In genomic region chr12:77979597-77980250, GRCh38 we compare ENCODE assay signal across 26 cellular contexts.
DNase-seq lines count a peak whose midpoint lies in the region; ATAC-seq and TF ChIP-seq lines count a peak whose summit lies in the region.
"Had no signal": no experiment of that assay in that cellular context is flagged by ENCODE, and none has a peak within 500 bp of the region (broad histone marks: within the 10 kb centered on the region; RNA-seq: fewer than 3 reads in every experiment).

No MANE protein-coding gene starts in this region.

- no peaks in the 10 kb centered on the region for H3K36me3 ChIP-seq in WERI-Rb-1
- H3K36me3 ChIP-seq: heart right ventricle, lower lobe of right lung, right atrium auricular region, upper lobe of right lung had no signal

- H3K9me3 ChIP-seq in WERI-Rb-1 (ENCODE audit: severe bottlenecking), result no peaks in the 10 kb centered on the region
- H3K9me3 ChIP-seq: heart right ventricle, lower lobe of right lung, right atrium auricular region, upper lobe of right lung had no signal

- H3K27ac ChIP-seq in WERI-Rb-1, result no peak overlapping the region
- H3K27ac ChIP-seq: C4-2B, heart right ventricle, lower lobe of right lung, right atrium auricular region, upper lobe of right lung had no signal

- TF ChIP-seq CTCF in WERI-Rb-1 (IDR thresholded peaks at IDR 0.05; ENCODE audit: low read depth, low read length), result no peak

- H3K4me3 ChIP-seq in WERI-Rb-1 (ENCODE audit: low read depth, low read length), result no peak overlapping the region
- H3K4me3 ChIP-seq: heart right ventricle, lower lobe of right lung, right atrium auricular region, upper lobe of right lung had no signal

- DNase-seq in ELR (ENCODE audit: low read depth) (peak; percentile 29), LHCN-M2 (ENCODE audit: low read depth) (peak; percentile 25), WERI-Rb-1 (peak; percentile 10), iris pigment epithelial cell (ENCODE audit: low read depth) (peak; percentile 21), head of caudate nucleus (no peak), NCI-H2107 (lab: John Stamatoyannopoulos, UW) (no peak), erythroblast (lab: John Stamatoyannopoulos, UW) (no peak)
- DNase-seq: activated CD4-positive, alpha-beta T cell treated with anti-CD3 and anti-CD28 coated beads for 4 hours; activated CD8-positive, alpha-beta memory T cell treated with anti-CD3 and anti-CD28 coated beads for 24 hours; activated gamma-delta T cell; activated naive CD8-positive, alpha-beta T cell treated with anti-CD3 and anti-CD28 coated beads, Interleukin-2, amount 10 ng/mL, durations not matched to agents 7 days and 5 days; activated T-cell treated with anti-CD3 and anti-CD28 coated beads, Interleukin-2, amount 50 U/mL, for 1 hour; Calu3; foreskin fibroblast; H7; heart right ventricle; lower lobe of right lung; NCI-H1092 treated with DMSO at 0.1 percent for 48 hours; NCI-H1930; NCI-H748 treated with DMSO at 0.1 percent for 48 hours; nephron progenitor cell; stimulated activated CD4-positive, alpha-beta T cell treated with anti-CD3 and anti-CD28 coated beads, Interleukin-2, amount 100 ng/mL, for 24 hours; upper lobe of right lung had no signal

- no peak for ATAC-seq in HG02884 (IDR thresholded peaks at IDR 0.05; ENCODE audit: unreplicated experiment)
- ATAC-seq: heart right ventricle, lower lobe of right lung, upper lobe of right lung had no signal

- H3K27me3 ChIP-seq in WERI-Rb-1 (ENCODE audit: insufficient read depth, low read depth, severe bottlenecking), result no peaks in the 10 kb centered on the region
- H3K27me3 ChIP-seq: heart right ventricle, right atrium auricular region, upper lobe of right lung had no signal

- intact Hi-C loops in head of caudate nucleus (cut with DNase I), result no loop called here

- no peak for TF ChIP-seq POLR2A in erythroblast (IDR thresholded peaks at IDR 0.05; ENCODE audit: low read length)

Comparison
In these comparisons a context has a peak if more than half of its experiments do, and no peak if none do; other contexts are left out.
1. DNase-seq: peak in ELR (single experiment), LHCN-M2 (single experiment), WERI-Rb-1 (single experiment) and iris pigment epithelial cell (single experiment); none in head of caudate nucleus (0 of 42), NCI-H2107 (single experiment) and erythroblast (0 of 2).